In genomic region chr15:100671858-100672543, GRCh38 we compare ENCODE assay signal across 8 cellular contexts.
DNase-seq lines count a peak whose midpoint lies in the region; ATAC-seq and TF ChIP-seq lines count a peak whose summit lies in the region.

No MANE protein-coding gene starts in this region.

- peaks cover 0 to 5% (median 0%) of the 10 kb centered on the region in 45 donors for H3K27me3 ChIP-seq in dorsolateral prefrontal cortex

- no peaks in the 10 kb centered on the region for H3K9me3 Mint-ChIP-seq in neural crest cell

- H3K4me3 ChIP-seq in dorsolateral prefrontal cortex, result no peak overlapping the region

- intact Hi-C loops in dorsolateral prefrontal cortex (cut with DNase I), result no loop called here

- no peak overlapping the region for H3K27ac Mint-ChIP-seq in neural crest cell (ENCODE audit: unreplicated experiment)

- H3K4me3 Mint-ChIP-seq in neural crest cell, result no peak overlapping the region

- no peak overlapping the region for H3K27ac ChIP-seq in dorsolateral prefrontal cortex

- peaks cover 4% of the 10 kb centered on the region for H3K27me3 Mint-ChIP-seq in neural crest cell (ENCODE audit: low read depth)

- no peaks in the 10 kb centered on the region for H3K36me3 Mint-ChIP-seq in neural crest cell (ENCODE audit: low read depth)

- peaks cover 5% of the 10 kb centered on the region for H3K4me1 Mint-ChIP-seq in neural crest cell

- ATAC-seq in HG03457 (IDR thresholded peaks at IDR 0.05; ENCODE audit: unreplicated experiment) (no peak), HG03095 (IDR thresholded peaks at IDR 0.05; ENCODE audit: unreplicated experiment) (no peak)

- DNase-seq in ELF-1 (ENCODE audit: low read depth, low spot score), result peak; percentile 33
- DNase-seq in NCI-H226, result peak; percentile 64
- no peak for DNase-seq in dorsolateral prefrontal cortex
- peak; percentile 33 for DNase-seq in neural crest cell (ENCODE audit: low read depth, low spot score)
- DNase-seq in amygdala (lab: John Stamatoyannopoulos, UW), result no peak
- no peak for DNase-seq in activated CD4-positive, alpha-beta T cell treated with anti-CD3 and anti-CD28 coated beads for 48 hours

- TF ChIP-seq CTCF in dorsolateral prefrontal cortex (IDR thresholded peaks at IDR 0.05 in 54 of 56, conservative IDR thresholded peaks at IDR 0.05 in 2 of 56; ENCODE audit: low read depth in 1 of 56, partially characterized antibody in 56 of 56) (peak in 47 of 56 donors; percentile 13 to 60 (median 34)), neural crest cell (conservative IDR thresholded peaks at IDR 0.05) (peak; percentile 64)

Comparison
In these comparisons a context has a peak if more than half of its experiments do, and no peak if none do; other contexts are left out.
1. DNase-seq: peak in ELF-1 (single experiment), NCI-H226 (single experiment) and neural crest cell (single experiment); none in dorsolateral prefrontal cortex (0 of 10), amygdala (0 of 56) and activated CD4-positive, alpha-beta T cell treated with anti-CD3 and anti-CD28 coated beads for 48 hours (single experiment).